In genomic region chr3:38580450-38581382, GRCh38 we compare ENCODE assay signal across 20 cellular contexts.
A peak's percentile ranks its signal among the peaks of the same experiment; 100 is the strongest.
DNase-seq lines count a peak whose midpoint lies in the region; ATAC-seq and TF ChIP-seq lines count a peak whose summit lies in the region.
"Had no signal": no experiment of that assay in that cellular context is flagged by ENCODE, and none has a peak within 500 bp of the region (broad histone marks: within the 10 kb centered on the region; RNA-seq: fewer than 3 reads in every experiment).

No MANE protein-coding gene starts in this region.

- H3K27me3 ChIP-seq in upper lobe of left lung = no peaks in the 10 kb centered on the region
- no peaks in the 10 kb centered on the region for H3K27me3 ChIP-seq in effector memory CD4-positive, alpha-beta T cell (replicated peaks; ENCODE audit: control insufficient read depth, insufficient read depth, low read length, poor library complexity, severe bottlenecking)

- no peaks in the 10 kb centered on the region for H3K36me3 ChIP-seq in upper lobe of left lung
- H3K36me3 ChIP-seq in effector memory CD4-positive, alpha-beta T cell (ENCODE audit: control insufficient read depth, insufficient read depth, low read length) = no peaks in the 10 kb centered on the region

- intact Hi-C loops in activated CD4-positive, alpha-beta memory T cell treated with anti-CD3 and anti-CD28 coated beads for 36 hours (cut with micrococcal nuclease) = no loop called here
- intact Hi-C loops in dendritic cell treated with granulocyte-macrophage colony-stimulating factor and Interleukin-4, amounts not matched to agents 40 ng/mL and 50 ng/mL, for 4 days (cut with micrococcal nuclease) = no loop called here

- H3K4me1 Mint-ChIP-seq in activated CD4-positive, alpha-beta memory T cell treated with anti-CD3 and anti-CD28 coated beads, Interleukin-2, amount 10 ng/mL, durations not matched to agents 7 days and 5 days = no peaks in the 10 kb centered on the region
- H3K4me1 Mint-ChIP-seq in activated CD4-positive, alpha-beta memory T cell treated with anti-CD3 and anti-CD28 coated beads for 36 hours (ENCODE audit: low read depth) = no peaks in the 10 kb centered on the region
- peaks cover 30% of the 10 kb centered on the region for H3K4me1 Mint-ChIP-seq in dendritic cell treated with granulocyte-macrophage colony-stimulating factor and Interleukin-4, amounts not matched to agents 40 ng/mL and 50 ng/mL, for 4 days (ENCODE audit: low read depth)

- no peak overlapping the region for H3K27ac ChIP-seq in upper lobe of left lung
- no peak overlapping the region for H3K27ac ChIP-seq in effector memory CD4-positive, alpha-beta T cell (ENCODE audit: insufficient read depth, low read length, poor library complexity, severe bottlenecking)
- H3K27ac ChIP-seq: RWPE1 had no signal

- peak; percentile 10 for DNase-seq in activated CD4-positive, alpha-beta memory T cell treated with anti-CD3 and anti-CD28 coated beads, Interleukin-2, amount 10 ng/mL, durations not matched to agents 7 days and 5 days
- no peak for DNase-seq in activated CD4-positive, alpha-beta memory T cell treated with anti-CD3 and anti-CD28 coated beads for 36 hours
- DNase-seq in left lobe of liver (ENCODE audit: low spot score) (peak; percentile 35), upper lobe of left lung (peak; percentile 18 to 63), hepatic stellate cell (ENCODE audit: low spot score) (no peak)
- no peak for DNase-seq in effector memory CD4-positive, alpha-beta T cell
- DNase-seq: activated CD4-positive, alpha-beta T cell treated with anti-CD3 and anti-CD28 coated beads for 4 hours; activated naive CD4-positive, alpha-beta T cell treated with Interleukin-2 at 50 U/mL for 16 hours; Caco-2; caudate nucleus; erythroblast; kidney glomerular epithelial cell; NCI-H2107; NCI-H524 treated with DMSO at 0.1 percent for 48 hours; trophoblast cell had no signal

- TF ChIP-seq EP300 in upper lobe of left lung (IDR thresholded peaks at IDR 0.05) = no peak

- H3K27ac Mint-ChIP-seq in activated CD4-positive, alpha-beta memory T cell treated with anti-CD3 and anti-CD28 coated beads, Interleukin-2, amount 10 ng/mL, durations not matched to agents 7 days and 5 days = no peak overlapping the region
- H3K27ac Mint-ChIP-seq in activated CD4-positive, alpha-beta memory T cell treated with anti-CD3 and anti-CD28 coated beads for 36 hours = no peak overlapping the region
- H3K27ac Mint-ChIP-seq in dendritic cell treated with granulocyte-macrophage colony-stimulating factor and Interleukin-4, amounts not matched to agents 40 ng/mL and 50 ng/mL, for 4 days = peak overlapping the region; percentile 72
- H3K27ac Mint-ChIP-seq: stimulated activated naive B cell treated with anti-CD40 and anti-IgM and Interleukin-4, amounts not matched to agents 10 μg/mL and 1 μg/mL and 100 μg/mL, for 72 hours had no signal

- no peaks in the 10 kb centered on the region for H3K4me1 ChIP-seq in upper lobe of left lung
- H3K4me1 ChIP-seq in effector memory CD4-positive, alpha-beta T cell (ENCODE audit: control insufficient read depth, insufficient read depth, low read length, poor library complexity, severe bottlenecking) = no peaks in the 10 kb centered on the region
- H3K4me1 ChIP-seq: Caco-2 had no signal

- no peak overlapping the region for H3K4me3 ChIP-seq in upper lobe of left lung
- H3K4me3 ChIP-seq in effector memory CD4-positive, alpha-beta T cell (ENCODE audit: insufficient read depth, low read depth, low read length, poor library complexity, severe bottlenecking) = no peak overlapping the region

- CTCF ChIA-PET in activated CD4-positive, alpha-beta memory T cell treated with anti-CD3 and anti-CD28 coated beads, Interleukin-2, amount 10 ng/mL, durations not matched to agents 7 days and 5 days (lab: Charles Lee) = no interaction called here
- CTCF ChIA-PET in activated CD4-positive, alpha-beta memory T cell treated with anti-CD3 and anti-CD28 coated beads for 36 hours (lab: Charles Lee) = no interaction called here

- no peak for TF ChIP-seq POLR2A in upper lobe of left lung (IDR thresholded peaks at IDR 0.05)

- WGBS in upper lobe of left lung, 2 donors = 67 to 83% methylated on average over 3 to 16 of the region's 21 CpGs

- no peaks in the 10 kb centered on the region for H3K27me3 Mint-ChIP-seq in activated CD4-positive, alpha-beta memory T cell treated with anti-CD3 and anti-CD28 coated beads, Interleukin-2, amount 10 ng/mL, durations not matched to agents 7 days and 5 days
- no peaks in the 10 kb centered on the region for H3K27me3 Mint-ChIP-seq in activated CD4-positive, alpha-beta memory T cell treated with anti-CD3 and anti-CD28 coated beads for 36 hours
- peaks cover 1% of the 10 kb centered on the region for H3K27me3 Mint-ChIP-seq in dendritic cell treated with granulocyte-macrophage colony-stimulating factor and Interleukin-4, amounts not matched to agents 40 ng/mL and 50 ng/mL, for 4 days

- no peaks in the 10 kb centered on the region for H3K36me3 Mint-ChIP-seq in activated CD4-positive, alpha-beta memory T cell treated with anti-CD3 and anti-CD28 coated beads, Interleukin-2, amount 10 ng/mL, durations not matched to agents 7 days and 5 days (ENCODE audit: low read depth)
- no peaks in the 10 kb centered on the region for H3K36me3 Mint-ChIP-seq in activated CD4-positive, alpha-beta memory T cell treated with anti-CD3 and anti-CD28 coated beads for 36 hours
- H3K36me3 Mint-ChIP-seq in dendritic cell treated with granulocyte-macrophage colony-stimulating factor and Interleukin-4, amounts not matched to agents 40 ng/mL and 50 ng/mL, for 4 days (ENCODE audit: low read depth) = no peaks in the 10 kb centered on the region
- H3K36me3 Mint-ChIP-seq: stimulated activated naive B cell treated with anti-CD40 and anti-IgM and Interleukin-4, amounts not matched to agents 10 μg/mL and 1 μg/mL and 100 μg/mL, for 72 hours had no signal

- no peak for ATAC-seq in left lobe of liver
- no peak for ATAC-seq in upper lobe of left lung (ENCODE audit: low FRiP score in 2 of 2)
- ATAC-seq in GM21717 (IDR thresholded peaks at IDR 0.05; ENCODE audit: unreplicated experiment) = no peak

- H3K9me3 ChIP-seq in upper lobe of left lung = no peaks in the 10 kb centered on the region
- H3K9me3 ChIP-seq in effector memory CD4-positive, alpha-beta T cell (ENCODE audit: control insufficient read depth, low read length) = no peaks in the 10 kb centered on the region
- H3K9me3 ChIP-seq: Caco-2 had no signal

- POLR2A ChIA-PET in activated CD4-positive, alpha-beta memory T cell treated with anti-CD3 and anti-CD28 coated beads, Interleukin-2, amount 10 ng/mL, durations not matched to agents 7 days and 5 days (lab: Charles Lee) = no interaction called here
- POLR2A ChIA-PET in activated CD4-positive, alpha-beta memory T cell treated with anti-CD3 and anti-CD28 coated beads for 36 hours (lab: Charles Lee) = no interaction called here

- no peak for TF ChIP-seq CTCF in upper lobe of left lung (IDR thresholded peaks at IDR 0.05)

- H3K9me3 Mint-ChIP-seq in activated CD4-positive, alpha-beta memory T cell treated with anti-CD3 and anti-CD28 coated beads, Interleukin-2, amount 10 ng/mL, durations not matched to agents 7 days and 5 days = no peaks in the 10 kb centered on the region
- no peaks in the 10 kb centered on the region for H3K9me3 Mint-ChIP-seq in activated CD4-positive, alpha-beta memory T cell treated with anti-CD3 and anti-CD28 coated beads for 36 hours
- no peaks in the 10 kb centered on the region for H3K9me3 Mint-ChIP-seq in dendritic cell treated with granulocyte-macrophage colony-stimulating factor and Interleukin-4, amounts not matched to agents 40 ng/mL and 50 ng/mL, for 4 days
- H3K9me3 Mint-ChIP-seq: nephron; stimulated activated naive B cell treated with anti-CD40 and anti-IgM and Interleukin-4, amounts not matched to agents 10 μg/mL and 1 μg/mL and 100 μg/mL, for 72 hours had no signal

- H3K4me3 Mint-ChIP-seq in activated CD4-positive, alpha-beta memory T cell treated with anti-CD3 and anti-CD28 coated beads, Interleukin-2, amount 10 ng/mL, durations not matched to agents 7 days and 5 days = no peak overlapping the region
- H3K4me3 Mint-ChIP-seq in activated CD4-positive, alpha-beta memory T cell treated with anti-CD3 and anti-CD28 coated beads for 36 hours = no peak overlapping the region
- no peak overlapping the region for H3K4me3 Mint-ChIP-seq in dendritic cell treated with granulocyte-macrophage colony-stimulating factor and Interleukin-4, amounts not matched to agents 40 ng/mL and 50 ng/mL, for 4 days
- H3K4me3 Mint-ChIP-seq: nephron had no signal

Comparison
In these comparisons a context has a peak if more than half of its experiments do, and no peak if none do; other contexts are left out.
1. DNase-seq: peak in activated CD4-positive, alpha-beta memory T cell treated with anti-CD3 and anti-CD28 coated beads, Interleukin-2, amount 10 ng/mL, durations not matched to agents 7 days and 5 days (single experiment), left lobe of liver (single experiment) and upper lobe of left lung (2 of 2); none in activated CD4-positive, alpha-beta memory T cell treated with anti-CD3 and anti-CD28 coated beads for 36 hours (single experiment), hepatic stellate cell (single experiment) and effector memory CD4-positive, alpha-beta T cell (0 of 3).